1 cellular context compared by ENCODE assay signal in genomic region chr11:6602096-6602940, GRCh38.
TF ChIP-seq lines count a peak whose summit lies in the region.

No MANE protein-coding gene starts in this region.

TF ChIP-seq in endothelial cell of umbilical vein, 7 proteins besides CTCF, POLR2A, EP300 and RAD21:
- TF ChIP-seq POLR2AphosphoS5 (IDR thresholded peaks at IDR 0.05; ENCODE audit: insufficient read depth, low read depth, low read length) (no peak), MYC (IDR thresholded peaks at IDR 0.05; ENCODE audit: low read depth, low read length) (no peak), GATA2 (IDR thresholded peaks at IDR 0.05; ENCODE audit: insufficient read depth, insufficient read length, low read depth, low read length) (no peak), JUN (IDR thresholded peaks at IDR 0.05; ENCODE audit: borderline replicate concordance, insufficient read depth, insufficient read length, low read depth) (no peak), FOS (IDR thresholded peaks at IDR 0.05; ENCODE audit: borderline replicate concordance, insufficient read depth, low read length) (no peak), EZH2 (IDR thresholded peaks at IDR 0.05; ENCODE audit: borderline replicate concordance, low read depth, low read length, severe bottlenecking) (no peak), MAX (IDR thresholded peaks at IDR 0.05; ENCODE audit: insufficient read depth, insufficient read length) (no peak)
